In the genomic region with DNA sequence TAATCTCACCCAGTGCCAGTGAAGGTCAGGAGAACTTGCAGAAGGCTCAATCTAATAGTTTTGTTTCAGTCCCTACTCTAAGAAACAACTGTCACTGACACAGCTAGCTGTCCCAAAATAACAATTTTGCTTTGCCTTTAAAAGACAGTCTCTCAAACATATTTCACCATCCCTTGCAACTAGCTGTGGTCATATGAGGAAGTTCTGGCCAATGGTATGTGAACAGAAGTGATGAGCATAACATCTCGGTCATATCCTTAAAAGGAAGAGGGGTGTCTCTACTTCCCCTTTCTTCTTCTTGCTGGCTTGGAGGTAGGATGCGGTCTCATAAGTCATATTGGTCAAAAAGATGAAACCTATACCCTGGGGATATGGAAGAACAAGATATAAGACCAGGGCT, we compare ENCODE assay signal across 13 cellular contexts.
DNase-seq lines count a peak whose midpoint lies in the region; ATAC-seq and TF ChIP-seq lines count a peak whose summit lies in the region.
"Had no signal": no experiment of that assay in that cellular context is flagged by ENCODE, and none has a peak within 500 bp of the region (broad histone marks: within the 10 kb centered on the region; RNA-seq: fewer than 3 reads in every experiment).

No MANE protein-coding gene starts in this region.

- no peaks in the 10 kb centered on the region for H3K27me3 ChIP-seq in neural progenitor cell
- H3K27me3 ChIP-seq: foreskin keratinocyte had no signal

- H3K4me3 ChIP-seq in neural progenitor cell = no peak overlapping the region
- H3K4me3 ChIP-seq: thoracic aorta had no signal

- CTCF ChIA-PET in HEK293T (lab: Yijun Ruan, JAX) = interaction anchor here (0.6 kb wide), 1 partner anchor 1010 kb away, joined by 4 read pairs; no protein-coding TSS in a partner anchor

- no peak overlapping the region for H3K9ac ChIP-seq in neural progenitor cell

- POLR2A ChIA-PET in HEK293T (lab: Yijun Ruan, JAX) = no interaction called here

- no peaks in the 10 kb centered on the region for H3K9me3 ChIP-seq in neural progenitor cell (ENCODE audit: low read depth)
- H3K9me3 ChIP-seq: thoracic aorta had no signal

- no peaks in the 10 kb centered on the region for H3K27me3 Mint-ChIP-seq in neural progenitor cell (ENCODE audit: insufficient read depth, low read depth)
- no peaks in the 10 kb centered on the region for H3K27me3 Mint-ChIP-seq in activated T-cell treated with anti-CD3 and anti-CD28 coated beads, Interleukin-2, amount 50 U/mL, for 24 hours
- H3K27me3 Mint-ChIP-seq: activated naive CD4-positive, alpha-beta T cell treated with anti-CD3 and anti-CD28 coated beads, Interleukin-2, amount 50 U/mL, for 24 hours; progenitor cell of endocrine pancreas had no signal

- ATAC-seq in GM18517 (IDR thresholded peaks at IDR 0.05; ENCODE audit: unreplicated experiment) (peak; percentile 79), GM21515 (IDR thresholded peaks at IDR 0.05; ENCODE audit: unreplicated experiment) (peak; percentile 87), HG03342 (IDR thresholded peaks at IDR 0.05; ENCODE audit: unreplicated experiment) (peak; percentile 92), sciatic nerve (no peak)
- ATAC-seq: foreskin keratinocyte had no signal

- peaks cover 11% of the 10 kb centered on the region for H3K4me1 Mint-ChIP-seq in neural progenitor cell
- no peaks in the 10 kb centered on the region for H3K4me1 Mint-ChIP-seq in activated T-cell treated with anti-CD3 and anti-CD28 coated beads, Interleukin-2, amount 50 U/mL, for 24 hours (ENCODE audit: low read depth)
- H3K4me1 Mint-ChIP-seq: activated naive CD4-positive, alpha-beta T cell treated with anti-CD3 and anti-CD28 coated beads, Interleukin-2, amount 50 U/mL, for 24 hours had no signal

- H3K4me1 ChIP-seq in neural progenitor cell = peaks cover 6% of the 10 kb centered on the region
- H3K4me1 ChIP-seq: foreskin keratinocyte had no signal

- H3K27ac ChIP-seq in neural progenitor cell = no peak overlapping the region
- H3K27ac ChIP-seq: foreskin keratinocyte, thoracic aorta had no signal

- H2AFZ ChIP-seq in neural progenitor cell (replicated peaks) = no peak overlapping the region

- no peaks in the 10 kb centered on the region for H3F3A ChIP-seq in neural progenitor cell (ENCODE audit: low read depth)

- no peak overlapping the region for H3K27ac Mint-ChIP-seq in neural progenitor cell
- no peak overlapping the region for H3K27ac Mint-ChIP-seq in activated T-cell treated with anti-CD3 and anti-CD28 coated beads, Interleukin-2, amount 50 U/mL, for 24 hours
- H3K27ac Mint-ChIP-seq: activated naive CD4-positive, alpha-beta T cell treated with anti-CD3 and anti-CD28 coated beads, Interleukin-2, amount 50 U/mL, for 24 hours; progenitor cell of endocrine pancreas had no signal

- TF ChIP-seq CTCF in neural progenitor cell (IDR thresholded peaks at IDR 0.05) = no peak

- H3K4me3 Mint-ChIP-seq in neural progenitor cell = no peak overlapping the region
- no peak overlapping the region for H3K4me3 Mint-ChIP-seq in activated T-cell treated with anti-CD3 and anti-CD28 coated beads, Interleukin-2, amount 50 U/mL, for 24 hours
- H3K4me3 Mint-ChIP-seq: activated naive CD4-positive, alpha-beta T cell treated with anti-CD3 and anti-CD28 coated beads, Interleukin-2, amount 50 U/mL, for 24 hours had no signal

- no peaks in the 10 kb centered on the region for H3K36me3 ChIP-seq in neural progenitor cell
- H3K36me3 ChIP-seq: thoracic aorta had no signal

- H4K20me1 ChIP-seq in neural progenitor cell (ENCODE audit: low read depth) = no peaks in the 10 kb centered on the region

- DNase-seq in SIG-M5 treated with dmso at 0.1 percent for 504 hours (lab: John Stamatoyannopoulos, UW; ENCODE audit: unreplicated experiment) (peak; percentile 89), HEK293T (ENCODE audit: extremely low spot score) (no peak), sciatic nerve (ENCODE audit: low spot score) (no peak), neural progenitor cell (ENCODE audit: low spot score) (no peak)
- DNase-seq in activated T-cell treated with anti-CD3 and anti-CD28 coated beads, Interleukin-2, amount 50 U/mL, for 24 hours = no peak
- DNase-seq: activated CD4-positive, alpha-beta T cell treated with anti-CD3 and anti-CD28 coated beads, Interleukin-2, amount 50 U/mL, for 1 hour; foreskin keratinocyte had no signal

- H3K4me2 ChIP-seq in neural progenitor cell = no peak overlapping the region

- no peaks in the 10 kb centered on the region for H3K79me2 ChIP-seq in neural progenitor cell (ENCODE audit: low read depth)

- intact Hi-C loops in sciatic nerve (cut with DNase I) = no loop called here

- no peaks in the 10 kb centered on the region for H3K9me3 Mint-ChIP-seq in neural progenitor cell
- no peaks in the 10 kb centered on the region for H3K9me3 Mint-ChIP-seq in activated T-cell treated with anti-CD3 and anti-CD28 coated beads, Interleukin-2, amount 50 U/mL, for 24 hours
- H3K9me3 Mint-ChIP-seq: activated naive CD4-positive, alpha-beta T cell treated with anti-CD3 and anti-CD28 coated beads, Interleukin-2, amount 50 U/mL, for 24 hours had no signal

- H3K36me3 Mint-ChIP-seq in neural progenitor cell = no peaks in the 10 kb centered on the region
- no peaks in the 10 kb centered on the region for H3K36me3 Mint-ChIP-seq in activated T-cell treated with anti-CD3 and anti-CD28 coated beads, Interleukin-2, amount 50 U/mL, for 24 hours (ENCODE audit: low read depth)
- H3K36me3 Mint-ChIP-seq: activated naive CD4-positive, alpha-beta T cell treated with anti-CD3 and anti-CD28 coated beads, Interleukin-2, amount 50 U/mL, for 24 hours had no signal

TF ChIP-seq in HEK293T, 16 proteins besides CTCF, POLR2A, EP300 and RAD21:
- TF ChIP-seq, protein P1, sequence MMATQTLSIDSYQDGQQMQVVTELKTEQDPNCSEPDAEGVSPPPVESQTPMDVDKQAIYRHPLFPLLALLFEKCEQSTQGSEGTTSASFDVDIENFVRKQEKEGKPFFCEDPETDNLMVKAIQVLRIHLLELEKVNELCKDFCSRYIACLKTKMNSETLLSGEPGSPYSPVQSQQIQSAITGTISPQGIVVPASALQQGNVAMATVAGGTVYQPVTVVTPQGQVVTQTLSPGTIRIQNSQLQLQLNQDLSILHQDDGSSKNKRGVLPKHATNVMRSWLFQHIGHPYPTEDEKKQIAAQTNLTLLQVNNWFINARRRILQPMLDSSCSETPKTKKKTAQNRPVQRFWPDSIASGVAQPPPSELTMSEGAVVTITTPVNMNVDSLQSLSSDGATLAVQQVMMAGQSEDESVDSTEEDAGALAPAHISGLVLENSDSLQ (IDR thresholded peaks at IDR 0.05) = no peak
- TF ChIP-seq LEF1 (IDR thresholded peaks at IDR 0.05; ENCODE audit: borderline replicate concordance) = no peak
- TF ChIP-seq FOXA1 (IDR thresholded peaks at IDR 0.05) = no peak
